Comparison of ENCODE assay signal across 8 cellular contexts in genomic region chr16:55508271-55508921, GRCh38. TPM values are rescaled to one million over a fixed set of nuclear protein-coding genes. Genes with fewer than 3 reads are reported as not detected.
DNase-seq lines count a peak whose midpoint lies in the region; ATAC-seq, FAIRE-seq and TF ChIP-seq lines count a peak whose summit lies in the region.

No MANE protein-coding gene starts in this region.

- H3K27me3 ChIP-seq in HAP-1 (ENCODE audit: low read depth) (no peaks in the 10 kb centered on the region), WERI-Rb-1 (ENCODE audit: insufficient read depth, low read depth, severe bottlenecking) (no peaks in the 10 kb centered on the region), left ventricle myocardium inferior (ENCODE audit: low read depth) (no peaks in the 10 kb centered on the region), skeletal muscle satellite cell (ENCODE audit: control insufficient read depth, insufficient read depth, low read length) (no peaks in the 10 kb centered on the region)

- intact Hi-C loops in left ventricle myocardium inferior (cut with micrococcal nuclease): no loop called here

- in situ Hi-C loops in HAP-1 (cut with MboI; ENCODE audit: low sequenced_read_pairs): no loop called here

- H3K27ac ChIP-seq in WERI-Rb-1 (no peak overlapping the region), left ventricle myocardium inferior (replicated peaks) (peak overlapping the region; percentile 79)

- H3K36me3 ChIP-seq in HAP-1 (replicated peaks): no peaks in the 10 kb centered on the region
- H3K36me3 ChIP-seq in WERI-Rb-1: no peaks in the 10 kb centered on the region
- H3K36me3 ChIP-seq in left ventricle myocardium inferior: peaks cover 14% of the 10 kb centered on the region
- peaks cover 52% of the 10 kb centered on the region for H3K36me3 ChIP-seq in skeletal muscle satellite cell (ENCODE audit: insufficient read depth, low read length)

- H3K9ac ChIP-seq in skeletal muscle satellite cell (ENCODE audit: low read depth, low read length): peak overlapping the region; percentile 78

- H3K4me2 ChIP-seq in skeletal muscle satellite cell (ENCODE audit: low read length): peak overlapping the region; percentile 90

- TF ChIP-seq CTCF in WERI-Rb-1 (IDR thresholded peaks at IDR 0.05; ENCODE audit: low read depth, low read length) (no peak), left ventricle myocardium inferior (IDR thresholded peaks at IDR 0.05; ENCODE audit: borderline replicate concordance) (no peak)

- H3K9me3 ChIP-seq in HAP-1 (0 out of 2 replicates have a peak, but pooled peaks cover 4% of the 10 kb centered on the region), WERI-Rb-1 (ENCODE audit: severe bottlenecking) (peaks cover 8% of the 10 kb centered on the region), left ventricle myocardium inferior (replicated peaks) (peaks cover 13% of the 10 kb centered on the region), skeletal muscle satellite cell (replicated peaks; ENCODE audit: low read length) (no peaks in the 10 kb centered on the region)

- no peak for TF ChIP-seq POLR2A in GM12891 (IDR thresholded peaks at IDR 0.05; ENCODE audit: low read depth, low read length)

- FAIRE-seq in GM12891 (lab: Jason Lieb, UNC): no peak

- DNase-seq in HAP-1 (ENCODE audit: low spot score in 2 of 2) (no peak), WERI-Rb-1 (no peak), left ventricle myocardium inferior (no peak), GM12891 (ENCODE audit: insufficient read length, low spot score) (no peak), NCI-H146 treated with DMSO at 0.1 percent for 48 hours (lab: John Stamatoyannopoulos, UW; ENCODE audit: unreplicated experiment) (no peak)

- ATAC-seq in GM21360 (IDR thresholded peaks at IDR 0.05; ENCODE audit: unreplicated experiment) (no peak), GM18520 (IDR thresholded peaks at IDR 0.05; ENCODE audit: unreplicated experiment) (no peak)

- H3K4me3 ChIP-seq in HAP-1 (peak overlapping the region; percentile 60), WERI-Rb-1 (ENCODE audit: low read depth, low read length) (peak overlapping the region; percentile 84), left ventricle myocardium inferior (peak overlapping the region; percentile 76), skeletal muscle satellite cell (ENCODE audit: low read length) (peak overlapping the region; percentile 83)

- no peaks in the 10 kb centered on the region for H3K4me1 ChIP-seq in HAP-1
- H3K4me1 ChIP-seq in left ventricle myocardium inferior: peaks cover 22% of the 10 kb centered on the region
- peaks cover 12% of the 10 kb centered on the region for H3K4me1 ChIP-seq in skeletal muscle satellite cell (ENCODE audit: control insufficient read depth, insufficient read depth, low read length)

TF ChIP-seq in GM12891, 5 proteins besides CTCF, POLR2A, EP300 and RAD21:
- TF ChIP-seq TAF1 (IDR thresholded peaks at IDR 0.05; ENCODE audit: low read depth, low read length) (no peak), POLR2AphosphoS5 (IDR thresholded peaks at IDR 0.05; ENCODE audit: low read depth, low read length) (no peak), PAX5 (IDR thresholded peaks at IDR 0.05; ENCODE audit: insufficient read depth, low read length, severe bottlenecking) (no peak), POU2F2 (IDR thresholded peaks at IDR 0.05; ENCODE audit: low read depth, low read length) (no peak), SPI1 (IDR thresholded peaks at IDR 0.05; ENCODE audit: low read depth, low read length) (no peak)

RNA-seq across cellular contexts. Expression of gene LPCAT2, which starts 0.5 kb away (rescaled TPM):
- total RNA-seq in left ventricle myocardium inferior: 6.9 TPM
- 6.6 and 8.6 TPM in 2 replicates for total RNA-seq in skeletal muscle satellite cell (2012; rRNA removed)
- not detected for polyA plus RNA-seq in GM12891 (2012; ENCODE audit: low read depth, missing spikeins)

RNA-seq across cellular contexts. Expression of gene MMP2, which starts 29.4 kb away (rescaled TPM):
- 87.4 TPM for total RNA-seq in left ventricle myocardium inferior
- 377 and 392 TPM in 2 replicates for total RNA-seq in skeletal muscle satellite cell (2012; rRNA removed)
- polyA plus RNA-seq in GM12891 (2012; ENCODE audit: low read depth, missing spikeins): not detected

RNA-seq across cellular contexts. Expression of gene CAPNS2, which starts 58.1 kb away (rescaled TPM):
- total RNA-seq in left ventricle myocardium inferior: not detected
- total RNA-seq in skeletal muscle satellite cell (2012; rRNA removed): 0.25 TPM in 1 of 2 replicates, not detected in the other
- polyA plus RNA-seq in GM12891 (2012; ENCODE audit: low read depth, missing spikeins): not detected
